ENCODE assay signal across 8 cellular contexts in genomic region chr12:93381183-93381975, GRCh38. TPM values are rescaled to one million over a fixed set of nuclear protein-coding genes. Genes with fewer than 3 reads are reported as not detected.
DNase-seq lines count a peak whose midpoint lies in the region; ATAC-seq and TF ChIP-seq lines count a peak whose summit lies in the region.

No MANE protein-coding gene starts in this region.

- 86 to 90% methylated on average over 5 of the region's 5 CpGs for WGBS in mesodermal cell (ENCODE audit: insufficient coverage in 2 of 2), 2 experiments
- 10 to 20% methylated on average over 5 of the region's 5 CpGs for WGBS in aorta, 2 donors

- H3K27me3 Mint-ChIP-seq in stimulated activated naive CD8-positive, alpha-beta T cell treated with anti-CD3 and anti-CD28 coated beads, Interleukin-15, Interleukin-2, amounts not matched to agents 100 ng/mL and 50 ng/mL, for 24 hours: no peaks in the 10 kb centered on the region
- no peaks in the 10 kb centered on the region for H3K27me3 Mint-ChIP-seq in MCF 10A (ENCODE audit: insufficient read depth, unreplicated experiment)

- peaks cover 58% of the 10 kb centered on the region for H3K4me1 Mint-ChIP-seq in stimulated activated naive CD8-positive, alpha-beta T cell treated with anti-CD3 and anti-CD28 coated beads, Interleukin-15, Interleukin-2, amounts not matched to agents 100 ng/mL and 50 ng/mL, for 24 hours (ENCODE audit: low read depth)
- peaks cover 30% of the 10 kb centered on the region for H3K4me1 Mint-ChIP-seq in MCF 10A (ENCODE audit: insufficient read depth, unreplicated experiment)

- no peak for TF ChIP-seq CTCF in MCF 10A (IDR thresholded peaks at IDR 0.05; ENCODE audit: unreplicated experiment)

- no peaks in the 10 kb centered on the region for H3K9me3 Mint-ChIP-seq in stimulated activated naive CD8-positive, alpha-beta T cell treated with anti-CD3 and anti-CD28 coated beads, Interleukin-15, Interleukin-2, amounts not matched to agents 100 ng/mL and 50 ng/mL, for 24 hours
- H3K9me3 Mint-ChIP-seq in MCF 10A (ENCODE audit: unreplicated experiment): no peaks in the 10 kb centered on the region

- POLR2A ChIA-PET in MCF 10A (lab: Yijun Ruan, JAX): interaction anchor here (0.6 to 6.1 kb wide), 25 partner anchors 17 to 719 kb away, joined by 3 to 53 read pairs (median 4); partner anchors contain the start of gene EEA1

- no peak for DNase-seq in stimulated activated naive CD8-positive, alpha-beta T cell treated with anti-CD3 and anti-CD28 coated beads, Interleukin-15, Interleukin-2, amounts not matched to agents 100 U/mL and 50 U/mL, for 24 hours
- DNase-seq in MCF 10A (ENCODE audit: unreplicated experiment): no peak
- DNase-seq in aorta: no peak
- DNase-seq in UCSD-AML1 (lab: John Stamatoyannopoulos, UW; ENCODE audit: unreplicated experiment): no peak
- no peak for DNase-seq in germinal center (ENCODE audit: low spot score)
- no peak for DNase-seq in SKM-1 treated with dmso at 0.1 percent for 144 hours (lab: John Stamatoyannopoulos, UW; ENCODE audit: unreplicated experiment)

- CTCF ChIA-PET in MCF 10A (lab: Yijun Ruan, JAX): interaction anchor here (0.5 to 6.7 kb wide), 37 partner anchors 8 to 1640 kb away, joined by 3 to 64 read pairs (median 6); no protein-coding TSS in a partner anchor

- no peaks in the 10 kb centered on the region for H3K9me3 ChIP-seq in mesodermal cell (ENCODE audit: control insufficient read depth, low read length)
- H3K9me3 ChIP-seq in aorta (ENCODE audit: control insufficient read depth, low read length): no peaks in the 10 kb centered on the region

- H3K36me3 ChIP-seq in mesodermal cell (ENCODE audit: control insufficient read depth, insufficient read depth, low read length) (peaks cover 63% of the 10 kb centered on the region), aorta (ENCODE audit: control insufficient read depth in 1 of 2, insufficient read depth in 2 of 2, low read length in 1 of 2) (no peaks in the 10 kb centered on the region)

- no peak overlapping the region for H3K27ac ChIP-seq in mesodermal cell (ENCODE audit: low read depth, low read length, severe bottlenecking)
- peak overlapping the region; percentile 72 to 80 for H3K27ac ChIP-seq in aorta (ENCODE audit: low read depth in 1 of 2, low read length in 2 of 2)

- no peaks in the 10 kb centered on the region for H3K27me3 ChIP-seq in aorta (ENCODE audit: control insufficient read depth in 1 of 2, insufficient read depth in 2 of 2, low read length in 1 of 2)

- intact Hi-C loops in MCF 10A (cut with micrococcal nuclease) (loop anchor here (2.0 to 5.0 kb wide), 2 partner anchors 283 to 454 kb away; partner anchors contain the start of gene EEA1), aorta (cut with DNase I) (no loop called here)

- H3K4me3 ChIP-seq in mesodermal cell (ENCODE audit: extremely low read depth, insufficient read depth, low read length, poor library complexity, severe bottlenecking): peak overlapping the region; percentile 96
- H3K4me3 ChIP-seq in aorta (ENCODE audit: low read length in 2 of 2): peak overlapping the region; percentile 100

- no TSS peak for BruUV-seq in MCF 10A (replicated peaks; lab: Mats Ljungman, UMichigan)

- peak overlapping the region; percentile 71 for H3K27ac Mint-ChIP-seq in stimulated activated naive CD8-positive, alpha-beta T cell treated with anti-CD3 and anti-CD28 coated beads, Interleukin-15, Interleukin-2, amounts not matched to agents 100 ng/mL and 50 ng/mL, for 24 hours
- peak overlapping the region; percentile 50 for H3K27ac Mint-ChIP-seq in MCF 10A (ENCODE audit: low read depth, unreplicated experiment)

- peaks cover 36% of the 10 kb centered on the region for H3K36me3 Mint-ChIP-seq in stimulated activated naive CD8-positive, alpha-beta T cell treated with anti-CD3 and anti-CD28 coated beads, Interleukin-15, Interleukin-2, amounts not matched to agents 100 ng/mL and 50 ng/mL, for 24 hours (ENCODE audit: low read depth)
- peaks cover 18% of the 10 kb centered on the region for H3K36me3 Mint-ChIP-seq in MCF 10A (ENCODE audit: insufficient read depth, unreplicated experiment)

- ATAC-seq in stimulated activated naive CD8-positive, alpha-beta T cell treated with anti-CD3 and anti-CD28 coated beads, Interleukin-15, Interleukin-2, amounts not matched to agents 100 U/mL and 50 U/mL, for 24 hours: no peak
- ATAC-seq in aorta (ENCODE audit: low FRiP score): no peak

- H3K4me1 ChIP-seq in mesodermal cell (ENCODE audit: control insufficient read depth, insufficient read depth, low read length, poor library complexity, severe bottlenecking) (peaks cover 17% of the 10 kb centered on the region), aorta (ENCODE audit: control insufficient read depth in 1 of 2, insufficient read depth in 2 of 2, low read length in 2 of 2) (peaks cover 0 to 2% of the 10 kb centered on the region in 2 donors)

- H3K4me3 Mint-ChIP-seq in stimulated activated naive CD8-positive, alpha-beta T cell treated with anti-CD3 and anti-CD28 coated beads, Interleukin-15, Interleukin-2, amounts not matched to agents 100 ng/mL and 50 ng/mL, for 24 hours: peak overlapping the region; percentile 87
- H3K4me3 Mint-ChIP-seq in MCF 10A (ENCODE audit: unreplicated experiment): peak overlapping the region; percentile 98

RNA-seq across cellular contexts. Expression of gene NUDT4, which starts 3.7 kb away (rescaled TPM):
- total RNA-seq in MCF 10A (2022) (79.8 and 91.0 TPM in 2 replicates), aorta (100 to 1,000 TPM in 1 of 2 donors, 10 to 100 TPM in 1; 52.5 to 101 TPM)
- polyA plus RNA-seq in mesodermal cell (2013, experiment 1 of 2): 197 TPM
- polyA plus RNA-seq in mesodermal cell (2013, experiment 2 of 2): 211 TPM
- 10 to 100 TPM; 47.3 to 78.8 TPM for polyA plus RNA-seq in aorta
